ENCODE assay signal across 1 cellular context in the genomic region with DNA sequence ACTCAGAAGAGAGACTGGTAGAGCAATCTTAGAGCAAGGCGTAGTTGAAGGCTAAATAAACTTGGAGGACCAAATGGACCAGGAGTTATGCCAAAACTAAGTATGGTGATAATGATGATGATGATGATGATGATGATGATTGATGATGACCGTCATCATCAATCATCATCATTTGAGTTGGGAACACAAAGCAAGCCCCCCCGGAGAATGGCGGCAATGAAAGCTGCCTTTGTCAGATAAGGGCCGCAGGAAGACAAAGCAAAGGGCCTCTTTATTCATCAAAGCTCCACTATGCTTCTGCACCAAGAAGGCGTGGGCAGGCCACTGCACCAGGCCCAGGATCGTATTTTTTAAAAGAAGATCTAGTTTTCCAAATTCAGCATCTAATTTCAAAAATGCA.
TF ChIP-seq lines count a peak whose summit lies in the region.

No MANE protein-coding gene starts in this region.

TF ChIP-seq in SK-N-SH treated with all-trans-retinoic acid at 6 μM for 48 hours, 23 proteins besides CTCF, POLR2A, EP300 and RAD21 (continued from another document):
- TF ChIP-seq, protein P1, sequence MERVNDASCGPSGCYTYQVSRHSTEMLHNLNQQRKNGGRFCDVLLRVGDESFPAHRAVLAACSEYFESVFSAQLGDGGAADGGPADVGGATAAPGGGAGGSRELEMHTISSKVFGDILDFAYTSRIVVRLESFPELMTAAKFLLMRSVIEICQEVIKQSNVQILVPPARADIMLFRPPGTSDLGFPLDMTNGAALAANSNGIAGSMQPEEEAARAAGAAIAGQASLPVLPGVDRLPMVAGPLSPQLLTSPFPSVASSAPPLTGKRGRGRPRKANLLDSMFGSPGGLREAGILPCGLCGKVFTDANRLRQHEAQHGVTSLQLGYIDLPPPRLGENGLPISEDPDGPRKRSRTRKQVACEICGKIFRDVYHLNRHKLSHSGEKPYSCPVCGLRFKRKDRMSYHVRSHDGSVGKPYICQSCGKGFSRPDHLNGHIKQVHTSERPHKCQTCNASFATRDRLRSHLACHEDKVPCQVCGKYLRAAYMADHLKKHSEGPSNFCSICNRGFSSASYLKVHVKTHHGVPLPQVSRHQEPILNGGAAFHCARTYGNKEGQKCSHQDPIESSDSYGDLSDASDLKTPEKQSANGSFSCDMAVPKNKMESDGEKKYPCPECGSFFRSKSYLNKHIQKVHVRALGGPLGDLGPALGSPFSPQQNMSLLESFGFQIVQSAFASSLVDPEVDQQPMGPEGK (CRISPR knock-in tag; IDR thresholded peaks at IDR 0.05; ENCODE audit: borderline replicate concordance), result no peak
- no peak for TF ChIP-seq RARB (CRISPR knock-in tag; IDR thresholded peaks at IDR 0.05)
